Comparison of ENCODE assay signal across 13 cellular contexts in genomic region chr1:226672217-226672838, GRCh38.
DNase-seq lines count a peak whose midpoint lies in the region; ATAC-seq and TF ChIP-seq lines count a peak whose summit lies in the region.
"Had no signal": no experiment of that assay in that cellular context is flagged by ENCODE, and none has a peak within 500 bp of the region (broad histone marks: within the 10 kb centered on the region; RNA-seq: fewer than 3 reads in every experiment).

No MANE protein-coding gene starts in this region.

- DNase-seq in activated naive CD4-positive, alpha-beta T cell treated with anti-CD3 and anti-CD28 coated beads for 36 hours = no peak
- DNase-seq in activated naive CD4-positive, alpha-beta T cell treated with Interleukin-2 at 50 U/mL for 16 hours = no peak
- no peak for DNase-seq in activated CD8-positive, alpha-beta T cell treated with anti-CD3 and anti-CD28 coated beads for 36 hours
- DNase-seq in lung (ENCODE audit: low spot score) = no peak
- DNase-seq in activated CD8-positive, alpha-beta memory T cell treated with anti-CD3 and anti-CD28 coated beads, Interleukin-2, amount 50 U/mL, for 4 hours = no peak
- DNase-seq in mesenteric fat pad (ENCODE audit: low spot score) = no peak
- DNase-seq: activated CD8-positive, alpha-beta memory T cell treated with anti-CD3 and anti-CD28 coated beads for 24 hours; MM.1S; NCI-H526 treated with DMSO at 0.1 percent for 48 hours; pancreas had no signal

- H3K4me1 Mint-ChIP-seq in activated naive CD4-positive, alpha-beta T cell treated with anti-CD3 and anti-CD28 coated beads for 36 hours (ENCODE audit: low read depth) = peaks cover 83% of the 10 kb centered on the region
- H3K4me1 Mint-ChIP-seq in activated CD8-positive, alpha-beta T cell treated with anti-CD3 and anti-CD28 coated beads for 36 hours (ENCODE audit: low read depth) = peaks cover 85% of the 10 kb centered on the region

- intact Hi-C loops in activated naive CD4-positive, alpha-beta T cell treated with anti-CD3 and anti-CD28 coated beads for 36 hours (cut with micrococcal nuclease) = no loop called here
- intact Hi-C loops in activated CD8-positive, alpha-beta T cell treated with anti-CD3 and anti-CD28 coated beads for 36 hours (cut with micrococcal nuclease) = no loop called here

- TF ChIP-seq CTCF in activated CD8-positive, alpha-beta T cell treated with anti-CD3 and anti-CD28 coated beads for 36 hours (IDR thresholded peaks at IDR 0.05) = no peak
- no peak for TF ChIP-seq CTCF in lung (IDR thresholded peaks at IDR 0.05; ENCODE audit: control extremely low read depth, extremely low read depth)

- H3K4me3 ChIP-seq in lung (no peak overlapping the region), thymus (ENCODE audit: low read length) (no peak overlapping the region)
- H3K4me3 ChIP-seq: pancreas, SJSA1 had no signal

- H3K27me3 Mint-ChIP-seq in activated naive CD4-positive, alpha-beta T cell treated with anti-CD3 and anti-CD28 coated beads for 36 hours (ENCODE audit: low read depth) = no peaks in the 10 kb centered on the region
- no peaks in the 10 kb centered on the region for H3K27me3 Mint-ChIP-seq in activated CD8-positive, alpha-beta T cell treated with anti-CD3 and anti-CD28 coated beads for 36 hours

- H3K27me3 ChIP-seq in lung (ENCODE audit: control insufficient read depth, insufficient read depth) = no peaks in the 10 kb centered on the region
- no peaks in the 10 kb centered on the region for H3K27me3 ChIP-seq in thymus (ENCODE audit: control insufficient read depth, insufficient read depth)
- H3K27me3 ChIP-seq: pancreas, SJSA1 had no signal

- peaks cover 10% of the 10 kb centered on the region for H3K36me3 Mint-ChIP-seq in activated naive CD4-positive, alpha-beta T cell treated with anti-CD3 and anti-CD28 coated beads for 36 hours (ENCODE audit: low read depth)
- H3K36me3 Mint-ChIP-seq in activated CD8-positive, alpha-beta T cell treated with anti-CD3 and anti-CD28 coated beads for 36 hours (ENCODE audit: low read depth) = peaks cover 46% of the 10 kb centered on the region

- CTCF ChIA-PET in activated naive CD4-positive, alpha-beta T cell treated with anti-CD3 and anti-CD28 coated beads for 36 hours (lab: Charles Lee) = no interaction called here
- CTCF ChIA-PET in activated CD8-positive, alpha-beta T cell treated with anti-CD3 and anti-CD28 coated beads for 36 hours (lab: Charles Lee) = interaction anchor here (1.2 to 2.0 kb wide), 4 partner anchors 9 to 28 kb away, joined by 3 to 8 read pairs (median 6); no protein-coding TSS in a partner anchor

- no peak overlapping the region for H3K4me3 Mint-ChIP-seq in activated naive CD4-positive, alpha-beta T cell treated with anti-CD3 and anti-CD28 coated beads for 36 hours
- H3K4me3 Mint-ChIP-seq in activated CD8-positive, alpha-beta T cell treated with anti-CD3 and anti-CD28 coated beads for 36 hours = no peak overlapping the region

- ATAC-seq in activated CD8-positive, alpha-beta T cell treated with anti-CD3 and anti-CD28 coated beads for 36 hours = no peak
- ATAC-seq in lung (ENCODE audit: insufficient read depth, low FRiP score) (no peak), HG03439 (IDR thresholded peaks at IDR 0.05; ENCODE audit: unreplicated experiment) (no peak)
- ATAC-seq: pancreas had no signal

- peak overlapping the region; percentile 17 to 55 for H3K27ac ChIP-seq in lung (ENCODE audit: low read depth in 1 of 2, low read length in 1 of 2)
- peak overlapping the region; percentile 56 for H3K27ac ChIP-seq in thymus (ENCODE audit: low read depth)
- H3K27ac ChIP-seq: pancreas, SJSA1 had no signal

- H3K9me3 Mint-ChIP-seq in activated naive CD4-positive, alpha-beta T cell treated with anti-CD3 and anti-CD28 coated beads for 36 hours = no peaks in the 10 kb centered on the region
- H3K9me3 Mint-ChIP-seq in activated CD8-positive, alpha-beta T cell treated with anti-CD3 and anti-CD28 coated beads for 36 hours = no peaks in the 10 kb centered on the region

- 77 to 84% methylated on average over 9 of the region's 9 CpGs for WGBS in lung, 2 donors
- WGBS in thymus = 95% methylated on average over 9 of the region's 9 CpGs

- H3K9me3 ChIP-seq in lung (ENCODE audit: control insufficient read depth in 2 of 2, insufficient read depth in 1 of 2, low read length in 1 of 2) (no peaks in the 10 kb centered on the region), thymus (ENCODE audit: control insufficient read depth) (no peaks in the 10 kb centered on the region)
- H3K9me3 ChIP-seq: pancreas, SJSA1 had no signal

- H3K4me1 ChIP-seq in lung (ENCODE audit: control insufficient read depth in 2 of 2, insufficient read depth in 2 of 2, low read length in 2 of 2) (peaks cover 9 to 24% of the 10 kb centered on the region in 2 donors), thymus (ENCODE audit: control insufficient read depth, insufficient read depth, low read length) (peaks cover 42% of the 10 kb centered on the region)

- POLR2A ChIA-PET in activated CD8-positive, alpha-beta T cell treated with anti-CD3 and anti-CD28 coated beads for 36 hours (lab: Charles Lee) = interaction anchor here (0.8 to 9.3 kb wide), 3 partner anchors 10 to 26 kb away, joined by 4 to 56 read pairs (median 4); no protein-coding TSS in a partner anchor

- peaks cover 0 to 6% of the 10 kb centered on the region in 2 donors for H3K36me3 ChIP-seq in lung (ENCODE audit: control insufficient read depth in 2 of 2, insufficient read depth in 2 of 2, low read length in 2 of 2)
- H3K36me3 ChIP-seq in thymus (ENCODE audit: control insufficient read depth, insufficient read depth) = peaks cover 6% of the 10 kb centered on the region
- H3K36me3 ChIP-seq: pancreas, SJSA1 had no signal

- peak overlapping the region; percentile 92 for H3K27ac Mint-ChIP-seq in activated naive CD4-positive, alpha-beta T cell treated with anti-CD3 and anti-CD28 coated beads for 36 hours
- peak overlapping the region; percentile 94 for H3K27ac Mint-ChIP-seq in activated CD8-positive, alpha-beta T cell treated with anti-CD3 and anti-CD28 coated beads for 36 hours
